Comparison of ENCODE assay signal across 25 cellular contexts in genomic region chr6:37851997-37852524, GRCh38. TPM values are rescaled to one million over a fixed set of nuclear protein-coding genes. Genes with fewer than 3 reads are reported as not detected.
DNase-seq lines count a peak whose midpoint lies in the region; ATAC-seq and TF ChIP-seq lines count a peak whose summit lies in the region.
"Had no signal": no experiment of that assay in that cellular context is flagged by ENCODE, and none has a peak within 500 bp of the region (broad histone marks: within the 10 kb centered on the region; RNA-seq: fewer than 3 reads in every experiment).

No MANE protein-coding gene starts in this region.

- no peaks in the 10 kb centered on the region for H3K9me3 Mint-ChIP-seq in CD4-positive, CD25-positive, alpha-beta regulatory T cell
- H3K9me3 Mint-ChIP-seq in CD4-positive, alpha-beta memory T cell: no peaks in the 10 kb centered on the region
- no peaks in the 10 kb centered on the region for H3K9me3 Mint-ChIP-seq in activated T-helper 17 cell treated with anti-CD3 and anti-CD28 coated beads, Interleukin-2, amount 50 U/mL, for 72 hours
- H3K9me3 Mint-ChIP-seq in immature natural killer cell: no peaks in the 10 kb centered on the region
- H3K9me3 Mint-ChIP-seq in osteocyte (ENCODE audit: unreplicated experiment): no peaks in the 10 kb centered on the region
- H3K9me3 Mint-ChIP-seq: activated CD4-positive, alpha-beta T cell treated with anti-CD3 and anti-CD28 coated beads, Interleukin-2, amount 10 ng/mL, durations not matched to agents 7 days and 5 days; brain; HFFc6; IgD-negative memory B cell; stimulated activated effector memory CD8-positive, alpha-beta T cell treated with anti-CD3 and anti-CD28 coated beads, Interleukin-12 subunit alpha, Interleukin-12 subunit beta, amount 100 ng/mL, for 72 hours had no signal

- peak in 1 of 2 donors; percentile 50 for ATAC-seq in CD4-positive, CD25-positive, alpha-beta regulatory T cell (ENCODE audit: low read depth in 2 of 2)
- peak; percentile 26 for ATAC-seq in activated T-helper 17 cell treated with anti-CD3 and anti-CD28 coated beads, Interleukin-2, amount 50 U/mL, for 72 hours (replicated peaks)
- ATAC-seq: stimulated activated effector memory CD8-positive, alpha-beta T cell treated with anti-CD3 and anti-CD28 coated beads, Interleukin-12 subunit alpha, Interleukin-12 subunit beta, amount 100 ng/mL, for 72 hours had no signal

- no peak for TF ChIP-seq CTCF in osteocyte (IDR thresholded peaks at IDR 0.05)

- H3K9me3 ChIP-seq in CD4-positive, CD25-positive, alpha-beta regulatory T cell (ENCODE audit: control insufficient read depth in 2 of 2, low read length in 2 of 2): no peaks in the 10 kb centered on the region
- H3K9me3 ChIP-seq in CD4-positive, alpha-beta memory T cell (ENCODE audit: control insufficient read depth in 1 of 2, low read length in 2 of 2): no peaks in the 10 kb centered on the region
- H3K9me3 ChIP-seq: BLaER1, left ventricle myocardium inferior, SJCRH30, tibial nerve had no signal

- POLR2A ChIA-PET in CD4-positive, alpha-beta memory T cell (lab: Charles Lee; ENCODE audit: partially characterized antibody): interaction anchor here (1.2 kb wide), 1 partner anchor 34 kb away, joined by 6 read pairs; no protein-coding TSS in a partner anchor

- H3K36me3 ChIP-seq in CD4-positive, CD25-positive, alpha-beta regulatory T cell (ENCODE audit: control insufficient read depth, insufficient read depth, low read length): no peaks in the 10 kb centered on the region
- no peaks in the 10 kb centered on the region for H3K36me3 ChIP-seq in CD4-positive, alpha-beta memory T cell (ENCODE audit: insufficient read depth, low read length)
- H3K36me3 ChIP-seq: left ventricle myocardium inferior, tibial nerve had no signal

- H3K4me1 Mint-ChIP-seq in CD4-positive, CD25-positive, alpha-beta regulatory T cell: peaks cover 49 to 70% (median 51%) of the 10 kb centered on the region in 4 donors
- peaks cover 44 to 74% (median 56%) of the 10 kb centered on the region in 4 donors for H3K4me1 Mint-ChIP-seq in CD4-positive, alpha-beta memory T cell
- peaks cover 23% of the 10 kb centered on the region for H3K4me1 Mint-ChIP-seq in activated T-helper 17 cell treated with anti-CD3 and anti-CD28 coated beads, Interleukin-2, amount 50 U/mL, for 72 hours
- H3K4me1 Mint-ChIP-seq in immature natural killer cell (peaks cover 84 to 92% of the 10 kb centered on the region in 2 donors), osteocyte (ENCODE audit: unreplicated experiment) (peaks cover 30% of the 10 kb centered on the region)

- peaks cover 6% of the 10 kb centered on the region for H3K4me1 ChIP-seq in CD4-positive, CD25-positive, alpha-beta regulatory T cell (ENCODE audit: control insufficient read depth, insufficient read depth, low read length, poor library complexity, severe bottlenecking)
- H3K4me1 ChIP-seq in CD4-positive, alpha-beta memory T cell (ENCODE audit: insufficient read depth, low read length): peaks cover 22% of the 10 kb centered on the region
- H3K4me1 ChIP-seq: SJCRH30 had no signal

- no peak for DNase-seq in CD4-positive, CD25-positive, alpha-beta regulatory T cell
- DNase-seq in CD4-positive, alpha-beta memory T cell: no peak
- DNase-seq in immature natural killer cell (no peak), osteocyte (ENCODE audit: extremely low spot score, unreplicated experiment) (no peak), hippocampal formation (lab: John Stamatoyannopoulos, UW) (no peak)
- DNase-seq in NK-92 treated with Interleukin-12 subunit alpha and Interleukin-12 subunit beta, amount 100 ng/mL, for 24 hours (lab: John Stamatoyannopoulos, UW): no peak
- DNase-seq: activated CD4-positive, alpha-beta T cell treated with anti-CD3 and anti-CD28 coated beads, Interleukin-2, amount 10 ng/mL, durations not matched to agents 7 days and 5 days; activated naive CD4-positive, alpha-beta T cell treated with Interleukin-2 at 50 U/mL for 16 hours; activated T-cell treated with anti-CD3 and anti-CD28 coated beads, Interleukin-2, amount 50 U/mL, for 48 hours; amniotic stem cell; DMS79; GM23248; HFFc6; left ventricle myocardium inferior; NCI-H1048; NCI-H2107; NCI-H446 treated with DMSO at 0.1 percent for 48 hours; nucleus accumbens; SJCRH30 had no signal

- peaks cover 5% of the 10 kb centered on the region for H3K36me3 Mint-ChIP-seq in CD4-positive, CD25-positive, alpha-beta regulatory T cell
- peaks cover 0 to 2% of the 10 kb centered on the region in 2 donors for H3K36me3 Mint-ChIP-seq in CD4-positive, alpha-beta memory T cell
- peaks cover 21% of the 10 kb centered on the region for H3K36me3 Mint-ChIP-seq in activated T-helper 17 cell treated with anti-CD3 and anti-CD28 coated beads, Interleukin-2, amount 50 U/mL, for 72 hours (ENCODE audit: low read depth)
- H3K36me3 Mint-ChIP-seq in immature natural killer cell (no peaks in the 10 kb centered on the region), osteocyte (ENCODE audit: unreplicated experiment) (peaks cover 6% of the 10 kb centered on the region)
- H3K36me3 Mint-ChIP-seq: IgD-negative memory B cell had no signal

- CTCF ChIA-PET in CD4-positive, alpha-beta memory T cell (lab: Charles Lee; ENCODE audit: partially characterized antibody): no interaction called here

- peak overlapping the region; percentile 1 for H3K4me3 ChIP-seq in CD4-positive, CD25-positive, alpha-beta regulatory T cell (ENCODE audit: low read depth, low read length)
- H3K4me3 ChIP-seq in CD4-positive, alpha-beta memory T cell (ENCODE audit: low read length in 2 of 2): no peak overlapping the region
- H3K4me3 ChIP-seq: BLaER1, GM23248, left ventricle myocardium inferior, SJCRH30, tibial nerve had no signal

- H3K27me3 ChIP-seq in CD4-positive, CD25-positive, alpha-beta regulatory T cell (ENCODE audit: control insufficient read depth, insufficient read depth, low read length): no peaks in the 10 kb centered on the region
- H3K27me3 ChIP-seq in CD4-positive, alpha-beta memory T cell (ENCODE audit: insufficient read depth, low read length): no peaks in the 10 kb centered on the region
- H3K27me3 ChIP-seq: BLaER1, SJCRH30, tibial nerve had no signal

- no peak overlapping the region for H3K27ac ChIP-seq in CD4-positive, CD25-positive, alpha-beta regulatory T cell (ENCODE audit: insufficient read depth, low read length, poor library complexity, severe bottlenecking)
- H3K27ac ChIP-seq in CD4-positive, alpha-beta memory T cell (ENCODE audit: low read depth, low read length): no peak overlapping the region
- H3K27ac ChIP-seq: BLaER1, GM23248, left ventricle myocardium inferior, SJCRH30, tibial nerve had no signal

- intact Hi-C loops in CD4-positive, alpha-beta memory T cell (cut with micrococcal nuclease): loop anchor here (5.0 kb wide), 1 partner anchor 155 kb away; the partner anchor contains the start of gene MDGA1

- no peaks in the 10 kb centered on the region for H3K27me3 Mint-ChIP-seq in CD4-positive, CD25-positive, alpha-beta regulatory T cell
- H3K27me3 Mint-ChIP-seq in CD4-positive, alpha-beta memory T cell: no peaks in the 10 kb centered on the region
- H3K27me3 Mint-ChIP-seq in activated T-helper 17 cell treated with anti-CD3 and anti-CD28 coated beads, Interleukin-2, amount 50 U/mL, for 72 hours: no peaks in the 10 kb centered on the region
- H3K27me3 Mint-ChIP-seq in immature natural killer cell (ENCODE audit: low read depth in 3 of 3) (no peaks in the 10 kb centered on the region), osteocyte (ENCODE audit: unreplicated experiment) (no peaks in the 10 kb centered on the region)
- H3K27me3 Mint-ChIP-seq: activated CD4-positive, alpha-beta T cell treated with anti-CD3 and anti-CD28 coated beads, Interleukin-2, amount 10 ng/mL, durations not matched to agents 7 days and 5 days; brain; IgD-negative memory B cell had no signal

- peak overlapping the region in 2 of 3 donors; percentile 3 to 16 for H3K27ac Mint-ChIP-seq in CD4-positive, CD25-positive, alpha-beta regulatory T cell
- peak overlapping the region in 4 of 7 donors; percentile 11 to 75 (median 58) for H3K27ac Mint-ChIP-seq in CD4-positive, alpha-beta memory T cell
- no peak overlapping the region for H3K27ac Mint-ChIP-seq in activated T-helper 17 cell treated with anti-CD3 and anti-CD28 coated beads, Interleukin-2, amount 50 U/mL, for 72 hours
- H3K27ac Mint-ChIP-seq in immature natural killer cell: peak overlapping the region; percentile 17 to 85 (median 48)
- H3K27ac Mint-ChIP-seq in osteocyte (ENCODE audit: unreplicated experiment): no peak overlapping the region
- H3K27ac Mint-ChIP-seq: activated CD4-positive, alpha-beta T cell treated with anti-CD3 and anti-CD28 coated beads, Interleukin-2, amount 10 ng/mL, durations not matched to agents 7 days and 5 days; HFFc6 had no signal

- peak overlapping the region in 2 of 4 donors; percentile 3 to 19 for H3K4me3 Mint-ChIP-seq in CD4-positive, CD25-positive, alpha-beta regulatory T cell
- peak overlapping the region in 1 of 8 donors; percentile 32 for H3K4me3 Mint-ChIP-seq in CD4-positive, alpha-beta memory T cell
- no peak overlapping the region for H3K4me3 Mint-ChIP-seq in activated T-helper 17 cell treated with anti-CD3 and anti-CD28 coated beads, Interleukin-2, amount 50 U/mL, for 72 hours
- H3K4me3 Mint-ChIP-seq in immature natural killer cell: peak overlapping the region in 4 of 5 donors; percentile 39 to 61 (median 48)
- H3K4me3 Mint-ChIP-seq in osteocyte (ENCODE audit: unreplicated experiment): no peak overlapping the region
- H3K4me3 Mint-ChIP-seq: activated CD4-positive, alpha-beta T cell treated with anti-CD3 and anti-CD28 coated beads, Interleukin-2, amount 10 ng/mL, durations not matched to agents 7 days and 5 days; brain; HFFc6; stimulated activated effector memory CD8-positive, alpha-beta T cell treated with anti-CD3 and anti-CD28 coated beads, Interleukin-12 subunit alpha, Interleukin-12 subunit beta, amount 100 ng/mL, for 72 hours had no signal

RNA-seq across cellular contexts. Expression of gene ZFAND3, which starts 32.5 kb away (rescaled TPM):
- 60.0 TPM for total RNA-seq in CD4-positive, CD25-positive, alpha-beta regulatory T cell
- 1 to 10 TPM; 3.5 to 5.4 (median 4.9) TPM for polyA plus RNA-seq in CD4-positive, CD25-positive, alpha-beta regulatory T cell
- total RNA-seq in CD4-positive, alpha-beta memory T cell: 10 to 100 TPM; 32.7 to 33.0 TPM
- polyA plus RNA-seq in CD4-positive, alpha-beta memory T cell: 1 to 10 TPM; 2.1 to 7.4 TPM
- total RNA-seq in activated T-helper 17 cell treated with anti-CD3 and anti-CD28 coated beads, Interleukin-2, amount 50 U/mL, for 72 hours: 10 to 100 TPM; 26.1 to 32.0 TPM
- polyA plus RNA-seq in immature natural killer cell: 10 to 100 TPM in 1 of 3 donors, 1 to 10 TPM in 2; 3.1 to 10.2 (median 3.9) TPM
- total RNA-seq in osteocyte: 84.4 and 89.8 TPM in 2 replicates

Comparison
In these comparisons a context has a peak if more than half of its experiments do, and no peak if none do; other contexts are left out.
1. H3K27ac Mint-ChIP-seq: peak in CD4-positive, CD25-positive, alpha-beta regulatory T cell (2 of 3), CD4-positive, alpha-beta memory T cell (4 of 7) and immature natural killer cell (6 of 6); none in activated T-helper 17 cell treated with anti-CD3 and anti-CD28 coated beads, Interleukin-2, amount 50 U/mL, for 72 hours (single experiment) and osteocyte (single experiment).
2. H3K4me3 Mint-ChIP-seq: peak in immature natural killer cell (4 of 5); none in activated T-helper 17 cell treated with anti-CD3 and anti-CD28 coated beads, Interleukin-2, amount 50 U/mL, for 72 hours (single experiment) and osteocyte (single experiment).